ENCODE assay signal across 8 cellular contexts in genomic region chr9:21836437-21837161, GRCh38. TPM values are rescaled to one million over a fixed set of nuclear protein-coding genes. Genes with fewer than 3 reads are reported as not detected.
DNase-seq lines count a peak whose midpoint lies in the region; ATAC-seq and TF ChIP-seq lines count a peak whose summit lies in the region.

No MANE protein-coding gene starts in this region.

- H3K4me1 Mint-ChIP-seq in activated naive CD8-positive, alpha-beta T cell treated with anti-CD3 and anti-CD28 coated beads, Interleukin-2, amount 10 ng/mL, durations not matched to agents 7 days and 5 days: peaks cover 4% of the 10 kb centered on the region
- H3K4me1 Mint-ChIP-seq in activated naive CD8-positive, alpha-beta T cell treated with anti-CD3 and anti-CD28 coated beads for 36 hours: peaks cover 35% of the 10 kb centered on the region
- peaks cover 39% of the 10 kb centered on the region for H3K4me1 Mint-ChIP-seq in stimulated activated naive CD8-positive, alpha-beta T cell treated with anti-CD3 and anti-CD28 coated beads, Interleukin-15, amount 100 ng/mL, for 72 hours
- peaks cover 0 to 19% (median 14%) of the 10 kb centered on the region in 3 donors for H3K4me1 Mint-ChIP-seq in T-cell

- H3K36me3 Mint-ChIP-seq in activated naive CD8-positive, alpha-beta T cell treated with anti-CD3 and anti-CD28 coated beads, Interleukin-2, amount 10 ng/mL, durations not matched to agents 7 days and 5 days: peaks cover 80% of the 10 kb centered on the region
- peaks cover 90% of the 10 kb centered on the region for H3K36me3 Mint-ChIP-seq in activated naive CD8-positive, alpha-beta T cell treated with anti-CD3 and anti-CD28 coated beads for 36 hours
- peaks cover 87% of the 10 kb centered on the region for H3K36me3 Mint-ChIP-seq in T-cell

- H3K4me3 ChIP-seq in SJSA1 (no peak overlapping the region), fibroblast of the aortic adventitia (ENCODE audit: low read depth, low read length) (no peak overlapping the region)

- no peaks in the 10 kb centered on the region for H3K27me3 ChIP-seq in SJSA1 (replicated peaks)

- DNase-seq in activated naive CD8-positive, alpha-beta T cell treated with anti-CD3 and anti-CD28 coated beads, Interleukin-2, amount 10 ng/mL, durations not matched to agents 7 days and 5 days: no peak
- no peak for DNase-seq in activated naive CD8-positive, alpha-beta T cell treated with anti-CD3 and anti-CD28 coated beads for 36 hours
- peak; percentile 59 to 88 for DNase-seq in SJSA1 (ENCODE audit: low read depth in 1 of 2, low spot score in 2 of 2)
- DNase-seq in fibroblast of the aortic adventitia (ENCODE audit: low read depth): peak; percentile 99
- no peak for DNase-seq in stimulated activated naive CD8-positive, alpha-beta T cell treated with anti-CD3 and anti-CD28 coated beads, Interleukin-15, amount 100 ng/mL, for 72 hours
- DNase-seq in T-cell: no peak
- DNase-seq in NCI-H128 (lab: John Stamatoyannopoulos, UW; ENCODE audit: unreplicated experiment): no peak

- H3K4me3 Mint-ChIP-seq in activated naive CD8-positive, alpha-beta T cell treated with anti-CD3 and anti-CD28 coated beads, Interleukin-2, amount 10 ng/mL, durations not matched to agents 7 days and 5 days: no peak overlapping the region
- H3K4me3 Mint-ChIP-seq in activated naive CD8-positive, alpha-beta T cell treated with anti-CD3 and anti-CD28 coated beads for 36 hours: no peak overlapping the region
- no peak overlapping the region for H3K4me3 Mint-ChIP-seq in stimulated activated naive CD8-positive, alpha-beta T cell treated with anti-CD3 and anti-CD28 coated beads, Interleukin-15, amount 100 ng/mL, for 72 hours
- H3K4me3 Mint-ChIP-seq in T-cell: no peak overlapping the region

- H3K36me3 ChIP-seq in SJSA1: peaks cover 48% of the 10 kb centered on the region

- ATAC-seq in activated naive CD8-positive, alpha-beta T cell treated with anti-CD3 and anti-CD28 coated beads, Interleukin-2, amount 10 ng/mL, durations not matched to agents 7 days and 5 days (ENCODE audit: low read depth): no peak
- ATAC-seq in stimulated activated naive CD8-positive, alpha-beta T cell treated with anti-CD3 and anti-CD28 coated beads, Interleukin-15, amount 100 ng/mL, for 72 hours: no peak
- ATAC-seq in T-cell (replicated peaks in 1 of 4) (no peak), HG03460 (IDR thresholded peaks at IDR 0.05; ENCODE audit: unreplicated experiment) (no peak)

- H3K27ac ChIP-seq in SJSA1: peak overlapping the region; percentile 65

- CTCF ChIA-PET in T-cell (lab: Charles Lee): no interaction called here

- TF ChIP-seq CTCF in fibroblast of the aortic adventitia (IDR thresholded peaks at IDR 0.05; ENCODE audit: insufficient read depth, low read length): no peak

- no peaks in the 10 kb centered on the region for H3K27me3 Mint-ChIP-seq in activated naive CD8-positive, alpha-beta T cell treated with anti-CD3 and anti-CD28 coated beads, Interleukin-2, amount 10 ng/mL, durations not matched to agents 7 days and 5 days
- H3K27me3 Mint-ChIP-seq in activated naive CD8-positive, alpha-beta T cell treated with anti-CD3 and anti-CD28 coated beads for 36 hours: no peaks in the 10 kb centered on the region
- no peaks in the 10 kb centered on the region for H3K27me3 Mint-ChIP-seq in stimulated activated naive CD8-positive, alpha-beta T cell treated with anti-CD3 and anti-CD28 coated beads, Interleukin-15, amount 100 ng/mL, for 72 hours
- no peaks in the 10 kb centered on the region for H3K27me3 Mint-ChIP-seq in T-cell

- H3K9me3 ChIP-seq in SJSA1 (replicated peaks): no peaks in the 10 kb centered on the region

- peaks cover 10% of the 10 kb centered on the region for H3K9me3 Mint-ChIP-seq in activated naive CD8-positive, alpha-beta T cell treated with anti-CD3 and anti-CD28 coated beads, Interleukin-2, amount 10 ng/mL, durations not matched to agents 7 days and 5 days
- H3K9me3 Mint-ChIP-seq in activated naive CD8-positive, alpha-beta T cell treated with anti-CD3 and anti-CD28 coated beads for 36 hours: peaks cover 6% of the 10 kb centered on the region
- H3K9me3 Mint-ChIP-seq in stimulated activated naive CD8-positive, alpha-beta T cell treated with anti-CD3 and anti-CD28 coated beads, Interleukin-15, amount 100 ng/mL, for 72 hours: peaks cover 8 to 11% of the 10 kb centered on the region in 2 donors
- peaks cover 3 to 6% (median 3%) of the 10 kb centered on the region in 3 donors for H3K9me3 Mint-ChIP-seq in T-cell

- peaks cover 45% of the 10 kb centered on the region for H3K4me1 ChIP-seq in SJSA1 (replicated peaks)

- H3K27ac Mint-ChIP-seq in activated naive CD8-positive, alpha-beta T cell treated with anti-CD3 and anti-CD28 coated beads, Interleukin-2, amount 10 ng/mL, durations not matched to agents 7 days and 5 days: peak overlapping the region; percentile 33
- H3K27ac Mint-ChIP-seq in activated naive CD8-positive, alpha-beta T cell treated with anti-CD3 and anti-CD28 coated beads for 36 hours: no peak overlapping the region
- peak overlapping the region; percentile 17 to 34 for H3K27ac Mint-ChIP-seq in stimulated activated naive CD8-positive, alpha-beta T cell treated with anti-CD3 and anti-CD28 coated beads, Interleukin-15, amount 100 ng/mL, for 72 hours
- H3K27ac Mint-ChIP-seq in T-cell: no peak overlapping the region

- POLR2A ChIA-PET in activated naive CD8-positive, alpha-beta T cell treated with anti-CD3 and anti-CD28 coated beads, Interleukin-2, amount 10 ng/mL, durations not matched to agents 7 days and 5 days (lab: Charles Lee): no interaction called here
- POLR2A ChIA-PET in T-cell (lab: Charles Lee): interaction anchor here in 1 of 2 donors (0.7 kb wide), 1 partner anchor 189 kb away, joined by 3 read pairs; no protein-coding TSS in a partner anchor

RNA-seq across cellular contexts. Expression of gene MTAP, which starts 34.2 kb away (rescaled TPM):
- 10 to 100 TPM; 54.1 to 54.5 TPM for total RNA-seq in activated naive CD8-positive, alpha-beta T cell treated with anti-CD3 and anti-CD28 coated beads, Interleukin-2, amount 10 ng/mL, durations not matched to agents 7 days and 5 days
- 100 to 1,000 TPM in 1 of 2 experiments, 10 to 100 TPM in 1; 87.5 to 105 TPM for total RNA-seq in activated naive CD8-positive, alpha-beta T cell treated with anti-CD3 and anti-CD28 coated beads for 36 hours
- 5.9 and 20.3 TPM in 2 replicates for total RNA-seq in SJSA1 (2014; rRNA removed; shearing (Covaris generic))
- total RNA-seq in fibroblast of the aortic adventitia (ENCODE audit: low replicate concordance) (14.4 and 62.2 TPM in 2 replicates), T-cell (10 to 100 TPM; 32.0 to 41.9 (median 34.6) TPM)

Comparison
In these comparisons a context has a peak if more than half of its experiments do, and no peak if none do; other contexts are left out.
1. H3K27ac Mint-ChIP-seq: peak in activated naive CD8-positive, alpha-beta T cell treated with anti-CD3 and anti-CD28 coated beads, Interleukin-2, amount 10 ng/mL, durations not matched to agents 7 days and 5 days (single experiment) and stimulated activated naive CD8-positive, alpha-beta T cell treated with anti-CD3 and anti-CD28 coated beads, Interleukin-15, amount 100 ng/mL, for 72 hours (2 of 2); none in activated naive CD8-positive, alpha-beta T cell treated with anti-CD3 and anti-CD28 coated beads for 36 hours (single experiment) and T-cell (0 of 2).
2. DNase-seq: peak in SJSA1 (2 of 2) and fibroblast of the aortic adventitia (single experiment); none in activated naive CD8-positive, alpha-beta T cell treated with anti-CD3 and anti-CD28 coated beads, Interleukin-2, amount 10 ng/mL, durations not matched to agents 7 days and 5 days (single experiment), activated naive CD8-positive, alpha-beta T cell treated with anti-CD3 and anti-CD28 coated beads for 36 hours (single experiment), stimulated activated naive CD8-positive, alpha-beta T cell treated with anti-CD3 and anti-CD28 coated beads, Interleukin-15, amount 100 ng/mL, for 72 hours (0 of 2), T-cell (0 of 34) and NCI-H128 (single experiment).